1 cellular context compared by ENCODE assay signal in the genomic region with DNA sequence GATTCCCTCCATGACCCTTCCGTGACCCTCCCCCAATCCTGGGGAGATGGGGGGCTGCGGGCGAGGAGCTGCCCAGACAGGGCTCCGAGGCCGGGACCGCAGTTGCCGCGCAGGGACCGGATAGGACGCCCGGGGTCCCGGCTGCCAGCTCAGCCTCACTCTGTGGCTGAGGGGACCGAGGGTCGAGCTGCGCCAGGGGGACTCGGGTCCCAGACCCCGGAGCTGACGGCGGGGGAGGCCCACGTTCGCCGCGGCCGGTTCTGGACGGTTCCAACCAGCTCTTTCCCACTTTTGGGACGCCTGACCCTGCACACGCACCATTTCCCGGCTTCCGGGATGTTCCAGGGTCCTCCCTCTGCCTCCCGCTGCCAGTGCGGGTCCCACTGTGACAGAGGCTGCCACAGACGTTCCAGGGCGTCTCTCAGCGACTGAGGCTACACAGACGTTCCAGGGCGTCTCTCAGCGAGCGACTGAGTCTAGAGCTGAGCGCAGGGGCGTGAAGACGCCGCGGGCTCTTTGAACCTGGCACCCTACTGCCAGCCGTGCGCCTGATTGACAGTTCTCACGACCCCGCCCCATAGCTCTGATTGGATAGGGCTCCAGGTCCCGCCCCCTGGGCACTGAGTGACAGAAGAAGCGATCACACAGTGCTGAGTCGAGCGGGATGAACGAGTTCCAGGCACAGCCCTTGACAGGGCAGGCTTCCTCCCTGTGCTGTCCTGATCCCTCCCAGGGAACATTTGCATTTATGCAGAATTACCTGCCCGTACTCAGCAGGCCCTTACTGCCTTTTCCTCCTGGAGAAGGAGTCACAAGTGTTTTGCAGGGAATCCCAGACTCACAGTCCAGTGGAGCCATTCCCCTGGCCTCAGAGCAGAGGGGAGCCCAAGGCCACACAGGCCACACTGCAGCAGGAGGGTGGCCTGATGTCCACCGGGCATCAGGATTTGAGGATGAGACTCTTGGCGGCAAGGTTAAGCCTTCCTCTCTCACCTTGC.
TF ChIP-seq lines count a peak whose summit lies in the region.

Gene ZNF563 (minus strand): TSS at position 472 of the 998 bp plus-strand sequence. CDS start 151 bp downstream, at position 321.

TF ChIP-seq in HepG2, 621 proteins besides CTCF, POLR2A, EP300 and RAD21 (continued from another document and continues in another):
- TF ChIP-seq, protein P1, sequence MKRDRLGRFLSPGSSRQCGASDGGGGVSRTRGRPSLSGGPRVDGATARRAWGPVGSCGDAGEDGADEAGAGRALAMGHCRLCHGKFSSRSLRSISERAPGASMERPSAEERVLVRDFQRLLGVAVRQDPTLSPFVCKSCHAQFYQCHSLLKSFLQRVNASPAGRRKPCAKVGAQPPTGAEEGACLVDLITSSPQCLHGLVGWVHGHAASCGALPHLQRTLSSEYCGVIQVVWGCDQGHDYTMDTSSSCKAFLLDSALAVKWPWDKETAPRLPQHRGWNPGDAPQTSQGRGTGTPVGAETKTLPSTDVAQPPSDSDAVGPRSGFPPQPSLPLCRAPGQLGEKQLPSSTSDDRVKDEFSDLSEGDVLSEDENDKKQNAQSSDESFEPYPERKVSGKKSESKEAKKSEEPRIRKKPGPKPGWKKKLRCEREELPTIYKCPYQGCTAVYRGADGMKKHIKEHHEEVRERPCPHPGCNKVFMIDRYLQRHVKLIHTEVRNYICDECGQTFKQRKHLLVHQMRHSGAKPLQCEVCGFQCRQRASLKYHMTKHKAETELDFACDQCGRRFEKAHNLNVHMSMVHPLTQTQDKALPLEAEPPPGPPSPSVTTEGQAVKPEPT (CRISPR knock-in tag; IDR thresholded peaks at IDR 0.05; ENCODE audit: low read depth), result no peak; the same call in 1 of the 2 replicates
- TF ChIP-seq RBAK (CRISPR knock-in tag; IDR thresholded peaks at IDR 0.05) (no peak), WIZ (CRISPR knock-in tag; IDR thresholded peaks at IDR 0.05) (0 out of 2 replicates have a peak, but pooled peaks have one; percentile 47), MAF1 (CRISPR knock-in tag; IDR thresholded peaks at IDR 0.05; ENCODE audit: borderline replicate concordance) (no peak; the same call in 1 of the 2 replicates), ZNF850 (CRISPR knock-in tag; conservative IDR thresholded peaks at IDR 0.05) (no peak), THYN1 (CRISPR knock-in tag; IDR thresholded peaks at IDR 0.05; ENCODE audit: borderline replicate concordance, low read depth) (no peak), CBX2 (IDR thresholded peaks at IDR 0.05; ENCODE audit: low read depth, low read length) (no peak), CBX2 (CRISPR knock-in tag; IDR thresholded peaks at IDR 0.05; ENCODE audit: low read depth) (no peak), ARNT (IDR thresholded peaks at IDR 0.05) (no peak), ATAD3A (CRISPR knock-in tag; IDR thresholded peaks at IDR 0.05) (no peak), FOXC1 (CRISPR knock-in tag; IDR thresholded peaks at IDR 0.05; ENCODE audit: borderline replicate concordance) (peak; percentile 81), FOXO1 (CRISPR knock-in tag; IDR thresholded peaks at IDR 0.05) (no peak), ZNF10 (CRISPR knock-in tag; IDR thresholded peaks at IDR 0.05; ENCODE audit: borderline replicate concordance, low read depth) (no peak), ZFP62 (CRISPR knock-in tag; IDR thresholded peaks at IDR 0.05) (no peak), PAX8 (CRISPR knock-in tag; IDR thresholded peaks at IDR 0.05; ENCODE audit: borderline replicate concordance) (peak; percentile 5; the same call in 1 of the 2 replicates), TOE1 (CRISPR knock-in tag; IDR thresholded peaks at IDR 0.05) (no peak), HNRNPH1 (optimal IDR thresholded peaks at IDR 0.05; ENCODE audit: low read depth, low read length) (no peak), MED8 (CRISPR knock-in tag; IDR thresholded peaks at IDR 0.05; ENCODE audit: insufficient replicate concordance) (no peak), ZNF530 (CRISPR knock-in tag; IDR thresholded peaks at IDR 0.05; ENCODE audit: low read depth) (no peak), ZBTB25 (CRISPR knock-in tag; IDR thresholded peaks at IDR 0.05) (no peak), ZNF773 (CRISPR knock-in tag; IDR thresholded peaks at IDR 0.05; ENCODE audit: borderline replicate concordance) (no peak), KAT7 (CRISPR knock-in tag; IDR thresholded peaks at IDR 0.05; ENCODE audit: borderline replicate concordance) (peak; percentile 78; the same call in 1 of the 2 replicates), FOXA3 (CRISPR knock-in tag; IDR thresholded peaks at IDR 0.05) (no peak), ZNF563 (CRISPR knock-in tag; IDR thresholded peaks at IDR 0.05) (peak; percentile 64; the same call in 1 of the 2 replicates), ATF7 (IDR thresholded peaks at IDR 0.05) (no peak), ATF7 (CRISPR knock-in tag; IDR thresholded peaks at IDR 0.05) (no peak), NONO (IDR thresholded peaks at IDR 0.05) (no peak), NONO (CRISPR knock-in tag; conservative IDR thresholded peaks at IDR 0.05) (peak; percentile 58), REST (IDR thresholded peaks at IDR 0.05; ENCODE audit: borderline replicate concordance in 1 of 2, low read depth in 1 of 2, low read length in 2 of 2) (peak in 1 of 2 experiments; percentile 30; a peak in 1 of 4 replicates), KDM5B (CRISPR knock-in tag; IDR thresholded peaks at IDR 0.05; ENCODE audit: borderline replicate concordance) (peak; percentile 71; the same call in 1 of the 2 replicates), HOXA5 (CRISPR knock-in tag; IDR thresholded peaks at IDR 0.05) (peak; percentile 86), FOXK2 (IDR thresholded peaks at IDR 0.05) (no peak), PHB2 (IDR thresholded peaks at IDR 0.05; ENCODE audit: partially characterized antibody) (no peak), FOXM1 (CRISPR knock-in tag; IDR thresholded peaks at IDR 0.05) (no peak), CCDC6 (CRISPR knock-in tag; IDR thresholded peaks at IDR 0.05) (no peak), BORCS8-MEF2B (CRISPR knock-in tag; IDR thresholded peaks at IDR 0.05) (no peak)
- TF ChIP-seq, protein P2, sequence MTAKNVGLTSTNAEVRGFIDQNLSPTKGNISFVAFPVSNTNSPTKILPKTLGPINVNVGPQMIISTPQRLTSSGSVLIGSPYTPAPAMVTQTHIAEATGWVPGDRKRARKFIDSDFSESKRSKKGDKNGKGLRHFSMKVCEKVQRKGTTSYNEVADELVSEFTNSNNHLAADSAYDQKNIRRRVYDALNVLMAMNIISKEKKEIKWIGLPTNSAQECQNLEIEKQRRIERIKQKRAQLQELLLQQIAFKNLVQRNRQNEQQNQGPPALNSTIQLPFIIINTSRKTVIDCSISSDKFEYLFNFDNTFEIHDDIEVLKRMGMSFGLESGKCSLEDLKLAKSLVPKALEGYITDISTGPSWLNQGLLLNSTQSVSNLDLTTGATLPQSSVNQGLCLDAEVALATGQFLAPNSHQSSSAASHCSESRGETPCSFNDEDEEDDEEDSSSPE (CRISPR knock-in tag; IDR thresholded peaks at IDR 0.05), result peak; percentile 80
- TF ChIP-seq, protein P3, sequence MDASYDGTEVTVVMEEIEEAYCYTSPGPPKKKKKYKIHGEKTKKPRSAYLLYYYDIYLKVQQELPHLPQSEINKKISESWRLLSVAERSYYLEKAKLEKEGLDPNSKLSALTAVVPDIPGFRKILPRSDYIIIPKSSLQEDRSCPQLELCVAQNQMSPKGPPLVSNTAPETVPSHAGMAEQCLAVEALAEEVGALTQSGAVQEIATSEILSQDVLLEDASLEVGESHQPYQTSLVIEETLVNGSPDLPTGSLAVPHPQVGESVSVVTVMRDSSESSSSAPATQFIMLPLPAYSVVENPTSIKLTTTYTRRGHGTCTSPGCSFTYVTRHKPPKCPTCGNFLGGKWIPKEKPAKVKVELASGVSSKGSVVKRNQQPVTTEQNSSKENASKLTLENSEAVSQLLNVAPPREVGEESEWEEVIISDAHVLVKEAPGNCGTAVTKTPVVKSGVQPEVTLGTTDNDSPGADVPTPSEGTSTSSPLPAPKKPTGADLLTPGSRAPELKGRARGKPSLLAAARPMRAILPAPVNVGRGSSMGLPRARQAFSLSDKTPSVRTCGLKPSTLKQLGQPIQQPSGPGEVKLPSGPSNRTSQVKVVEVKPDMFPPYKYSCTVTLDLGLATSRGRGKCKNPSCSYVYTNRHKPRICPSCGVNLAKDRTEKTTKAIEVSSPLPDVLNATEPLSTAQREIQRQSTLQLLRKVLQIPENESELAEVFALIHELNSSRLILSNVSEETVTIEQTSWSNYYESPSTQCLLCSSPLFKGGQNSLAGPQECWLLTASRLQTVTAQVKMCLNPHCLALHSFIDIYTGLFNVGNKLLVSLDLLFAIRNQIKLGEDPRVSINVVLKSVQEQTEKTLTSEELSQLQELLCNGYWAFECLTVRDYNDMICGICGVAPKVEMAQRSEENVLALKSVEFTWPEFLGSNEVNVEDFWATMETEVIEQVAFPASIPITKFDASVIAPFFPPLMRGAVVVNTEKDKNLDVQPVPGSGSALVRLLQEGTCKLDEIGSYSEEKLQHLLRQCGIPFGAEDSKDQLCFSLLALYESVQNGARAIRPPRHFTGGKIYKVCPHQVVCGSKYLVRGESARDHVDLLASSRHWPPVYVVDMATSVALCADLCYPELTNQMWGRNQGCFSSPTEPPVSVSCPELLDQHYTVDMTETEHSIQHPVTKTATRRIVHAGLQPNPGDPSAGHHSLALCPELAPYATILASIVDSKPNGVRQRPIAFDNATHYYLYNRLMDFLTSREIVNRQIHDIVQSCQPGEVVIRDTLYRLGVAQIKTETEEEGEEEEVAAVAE (CRISPR knock-in tag; IDR thresholded peaks at IDR 0.05; ENCODE audit: borderline replicate concordance), result peak; percentile 65; the same call in 1 of the 2 replicates
- TF ChIP-seq, protein P4, sequence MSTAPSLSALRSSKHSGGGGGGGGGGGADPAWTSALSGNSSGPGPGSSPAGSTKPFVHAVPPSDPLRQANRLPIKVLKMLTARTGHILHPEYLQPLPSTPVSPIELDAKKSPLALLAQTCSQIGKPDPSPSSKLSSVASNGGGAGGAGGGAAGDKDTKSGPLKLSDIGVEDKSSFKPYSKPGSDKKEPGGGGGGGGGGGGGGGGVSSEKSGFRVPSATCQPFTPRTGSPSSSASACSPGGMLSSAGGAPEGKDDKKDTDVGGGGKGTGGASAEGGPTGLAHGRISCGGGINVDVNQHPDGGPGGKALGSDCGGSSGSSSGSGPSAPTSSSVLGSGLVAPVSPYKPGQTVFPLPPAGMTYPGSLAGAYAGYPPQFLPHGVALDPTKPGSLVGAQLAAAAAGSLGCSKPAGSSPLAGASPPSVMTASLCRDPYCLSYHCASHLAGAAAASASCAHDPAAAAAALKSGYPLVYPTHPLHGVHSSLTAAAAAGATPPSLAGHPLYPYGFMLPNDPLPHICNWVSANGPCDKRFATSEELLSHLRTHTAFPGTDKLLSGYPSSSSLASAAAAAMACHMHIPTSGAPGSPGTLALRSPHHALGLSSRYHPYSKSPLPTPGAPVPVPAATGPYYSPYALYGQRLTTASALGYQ (CRISPR knock-in tag; IDR thresholded peaks at IDR 0.05), result 0 out of 2 replicates have a peak, but pooled peaks have one; percentile 37
- TF ChIP-seq, protein P5, sequence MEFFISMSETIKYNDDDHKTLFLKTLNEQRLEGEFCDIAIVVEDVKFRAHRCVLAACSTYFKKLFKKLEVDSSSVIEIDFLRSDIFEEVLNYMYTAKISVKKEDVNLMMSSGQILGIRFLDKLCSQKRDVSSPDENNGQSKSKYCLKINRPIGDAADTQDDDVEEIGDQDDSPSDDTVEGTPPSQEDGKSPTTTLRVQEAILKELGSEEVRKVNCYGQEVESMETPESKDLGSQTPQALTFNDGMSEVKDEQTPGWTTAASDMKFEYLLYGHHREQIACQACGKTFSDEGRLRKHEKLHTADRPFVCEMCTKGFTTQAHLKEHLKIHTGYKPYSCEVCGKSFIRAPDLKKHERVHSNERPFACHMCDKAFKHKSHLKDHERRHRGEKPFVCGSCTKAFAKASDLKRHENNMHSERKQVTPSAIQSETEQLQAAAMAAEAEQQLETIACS (CRISPR knock-in tag; IDR thresholded peaks at IDR 0.05), result no peak
- TF ChIP-seq, protein P6, sequence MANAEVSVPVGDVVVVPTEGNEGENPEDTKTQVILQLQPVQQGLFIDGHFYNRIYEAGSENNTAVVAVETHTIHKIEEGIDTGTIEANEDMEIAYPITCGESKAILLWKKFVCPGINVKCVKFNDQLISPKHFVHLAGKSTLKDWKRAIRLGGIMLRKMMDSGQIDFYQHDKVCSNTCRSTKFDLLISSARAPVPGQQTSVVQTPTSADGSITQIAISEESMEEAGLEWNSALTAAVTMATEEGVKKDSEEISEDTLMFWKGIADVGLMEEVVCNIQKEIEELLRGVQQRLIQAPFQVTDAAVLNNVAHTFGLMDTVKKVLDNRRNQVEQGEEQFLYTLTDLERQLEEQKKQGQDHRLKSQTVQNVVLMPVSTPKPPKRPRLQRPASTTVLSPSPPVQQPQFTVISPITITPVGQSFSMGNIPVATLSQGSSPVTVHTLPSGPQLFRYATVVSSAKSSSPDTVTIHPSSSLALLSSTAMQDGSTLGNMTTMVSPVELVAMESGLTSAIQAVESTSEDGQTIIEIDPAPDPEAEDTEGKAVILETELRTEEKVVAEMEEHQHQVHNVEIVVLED (CRISPR knock-in tag; IDR thresholded peaks at IDR 0.05; ENCODE audit: borderline replicate concordance), result peak; percentile 61; the same call in 1 of the 2 replicates
